In genomic region chr10:130018253-130018652, GRCh38 we compare ENCODE assay signal across 14 cellular contexts. TPM values are rescaled to one million over a fixed set of nuclear protein-coding genes. Genes with fewer than 3 reads are reported as not detected.
DNase-seq lines count a peak whose midpoint lies in the region; TF ChIP-seq lines count a peak whose summit lies in the region.
"Had no signal": no experiment of that assay in that cellular context is flagged by ENCODE, and none has a peak within 500 bp of the region (broad histone marks: within the 10 kb centered on the region; RNA-seq: fewer than 3 reads in every experiment).

No MANE protein-coding gene starts in this region.

- H3K4me1 Mint-ChIP-seq in CD4-positive, alpha-beta memory T cell, result peaks cover 0 to 7% (median 0%) of the 10 kb centered on the region in 4 donors
- H3K4me1 Mint-ChIP-seq: memory B cell had no signal

- intact Hi-C loops in CD4-positive, alpha-beta memory T cell (cut with micrococcal nuclease), result no loop called here

- no peak for TF ChIP-seq CTCF in NB4 (IDR thresholded peaks at IDR 0.05; ENCODE audit: low read depth, low read length)
- no peak for TF ChIP-seq CTCF in choroid plexus epithelial cell (conservative IDR thresholded peaks at IDR 0.05; ENCODE audit: low read depth, low read length)

- no peaks in the 10 kb centered on the region for H3K36me3 Mint-ChIP-seq in CD4-positive, alpha-beta memory T cell
- H3K36me3 Mint-ChIP-seq: CD4-positive, CD25-positive, alpha-beta regulatory T cell; memory B cell had no signal

- TF ChIP-seq POLR2A in NB4 (IDR thresholded peaks at IDR 0.05; ENCODE audit: extremely low read depth, insufficient read length), result no peak

- H3K9me3 Mint-ChIP-seq in CD4-positive, alpha-beta memory T cell, result no peaks in the 10 kb centered on the region
- H3K9me3 Mint-ChIP-seq: activated T-helper 2 cell treated with anti-CD3 and anti-CD28 coated beads, Interferon-gamma antibody, Interleukin-2, Interleukin-4, amounts not matched to agents 10 μg/mL and 5 μg/mL and 100 μg/mL, durations not matched to agents 14 hours and 24 hours and 36 hours; CD4-positive, CD25-positive, alpha-beta regulatory T cell; dendritic cell treated with granulocyte-macrophage colony-stimulating factor and Interleukin-4, amounts not matched to agents 40 ng/mL and 50 ng/mL, for 4 days; memory B cell had no signal

- no peaks in the 10 kb centered on the region for H3K27me3 ChIP-seq in CD4-positive, alpha-beta memory T cell (ENCODE audit: insufficient read depth, low read length)
- H3K27me3 ChIP-seq: Peyer's patch had no signal

- H3K4me3 ChIP-seq in NB4 (ENCODE audit: low read depth, low read length), result no peak overlapping the region
- no peak overlapping the region for H3K4me3 ChIP-seq in choroid plexus epithelial cell (ENCODE audit: low read depth, low read length)
- no peak overlapping the region for H3K4me3 ChIP-seq in CD4-positive, alpha-beta memory T cell (ENCODE audit: low read length in 2 of 2)
- H3K4me3 ChIP-seq: heart right ventricle, Peyer's patch had no signal

- no peak overlapping the region for H3K4me3 Mint-ChIP-seq in CD4-positive, alpha-beta memory T cell
- H3K4me3 Mint-ChIP-seq: CD4-positive, CD25-positive, alpha-beta regulatory T cell; dendritic cell treated with granulocyte-macrophage colony-stimulating factor and Interleukin-4, amounts not matched to agents 40 ng/mL and 50 ng/mL, for 4 days; memory B cell had no signal

- no peak overlapping the region for H3K27ac Mint-ChIP-seq in CD4-positive, alpha-beta memory T cell
- H3K27ac Mint-ChIP-seq: activated T-helper 2 cell treated with anti-CD3 and anti-CD28 coated beads, Interferon-gamma antibody, Interleukin-2, Interleukin-4, amounts not matched to agents 10 μg/mL and 5 μg/mL and 100 μg/mL, durations not matched to agents 14 hours and 24 hours and 36 hours; CD4-positive, CD25-positive, alpha-beta regulatory T cell; dendritic cell treated with granulocyte-macrophage colony-stimulating factor and Interleukin-4, amounts not matched to agents 40 ng/mL and 50 ng/mL, for 4 days; memory B cell had no signal

- CTCF ChIA-PET in CD4-positive, alpha-beta memory T cell (lab: Charles Lee; ENCODE audit: partially characterized antibody), result no interaction called here

- no peak overlapping the region for H3K27ac ChIP-seq in CD4-positive, alpha-beta memory T cell (ENCODE audit: low read depth, low read length)
- H3K27ac ChIP-seq: heart right ventricle, Peyer's patch had no signal

- POLR2A ChIA-PET in CD4-positive, alpha-beta memory T cell (lab: Charles Lee; ENCODE audit: partially characterized antibody), result no interaction called here

- no peaks in the 10 kb centered on the region for H3K4me1 ChIP-seq in CD4-positive, alpha-beta memory T cell (ENCODE audit: insufficient read depth, low read length)
- H3K4me1 ChIP-seq: Peyer's patch had no signal

- no peaks in the 10 kb centered on the region for H3K9me3 ChIP-seq in CD4-positive, alpha-beta memory T cell (ENCODE audit: control insufficient read depth in 1 of 2, low read length in 2 of 2)
- H3K9me3 ChIP-seq: heart right ventricle, Peyer's patch had no signal

- DNase-seq in stimulated activated CD4-positive, alpha-beta T cell treated with anti-CD3 and anti-CD28 coated beads, Interleukin-15, amount 100 ng/mL, for 24 hours, result peak; percentile 22
- DNase-seq in stimulated activated CD4-positive, alpha-beta T cell treated with anti-CD3 and anti-CD28 coated beads, Interleukin-12 subunit alpha, Interleukin-12 subunit beta, amount 100 ng/mL, for 4 hours, result no peak
- DNase-seq in NB4 (ENCODE audit: low read depth) (peak; percentile 95), choroid plexus epithelial cell (ENCODE audit: low read depth) (peak; percentile 43), SKM-1 treated with dmso at 0.1 percent for 144 hours (lab: John Stamatoyannopoulos, UW; ENCODE audit: unreplicated experiment) (no peak), NCI-H2227 treated with DMSO at 0.1 percent for 48 hours (lab: John Stamatoyannopoulos, UW) (no peak), NCI-H2029 treated with DMSO at 0.1 percent for 48 hours (lab: John Stamatoyannopoulos, UW) (no peak)
- DNase-seq in CD4-positive, alpha-beta memory T cell, result no peak

- no peaks in the 10 kb centered on the region for H3K27me3 Mint-ChIP-seq in CD4-positive, alpha-beta memory T cell
- H3K27me3 Mint-ChIP-seq: dendritic cell treated with granulocyte-macrophage colony-stimulating factor and Interleukin-4, amounts not matched to agents 40 ng/mL and 50 ng/mL, for 4 days had no signal

- no peaks in the 10 kb centered on the region for H3K36me3 ChIP-seq in CD4-positive, alpha-beta memory T cell (ENCODE audit: insufficient read depth, low read length)
- H3K36me3 ChIP-seq: heart right ventricle, Peyer's patch had no signal

RNA-seq across cellular contexts. Expression of gene EBF3, which starts 54.2 kb away (rescaled TPM):
- not detected for total RNA-seq in CD4-positive, alpha-beta memory T cell
- polyA plus RNA-seq in CD4-positive, alpha-beta memory T cell, result not detected
- total RNA-seq: activated T-helper 2 cell treated with anti-CD3 and anti-CD28 coated beads, Interferon-gamma antibody, Interleukin-2, Interleukin-4, amounts not matched to agents 10 μg/mL and 5 μg/mL and 100 μg/mL, durations not matched to agents 14 hours and 24 hours and 36 hours; CD4-positive, CD25-positive, alpha-beta regulatory T cell had no signal
- polyA plus RNA-seq: CD4-positive, CD25-positive, alpha-beta regulatory T cell had no signal

Comparison
In these comparisons a context has a peak if more than half of its experiments do, and no peak if none do; other contexts are left out.
1. DNase-seq: peak in stimulated activated CD4-positive, alpha-beta T cell treated with anti-CD3 and anti-CD28 coated beads, Interleukin-15, amount 100 ng/mL, for 24 hours (single experiment), NB4 (single experiment) and choroid plexus epithelial cell (single experiment); none in stimulated activated CD4-positive, alpha-beta T cell treated with anti-CD3 and anti-CD28 coated beads, Interleukin-12 subunit alpha, Interleukin-12 subunit beta, amount 100 ng/mL, for 4 hours (single experiment), CD4-positive, alpha-beta memory T cell (0 of 5), SKM-1 treated with dmso at 0.1 percent for 144 hours (single experiment), NCI-H2227 treated with DMSO at 0.1 percent for 48 hours (single experiment) and NCI-H2029 treated with DMSO at 0.1 percent for 48 hours (single experiment).